ENCODE assay signal across 11 cellular contexts in the genomic region with DNA sequence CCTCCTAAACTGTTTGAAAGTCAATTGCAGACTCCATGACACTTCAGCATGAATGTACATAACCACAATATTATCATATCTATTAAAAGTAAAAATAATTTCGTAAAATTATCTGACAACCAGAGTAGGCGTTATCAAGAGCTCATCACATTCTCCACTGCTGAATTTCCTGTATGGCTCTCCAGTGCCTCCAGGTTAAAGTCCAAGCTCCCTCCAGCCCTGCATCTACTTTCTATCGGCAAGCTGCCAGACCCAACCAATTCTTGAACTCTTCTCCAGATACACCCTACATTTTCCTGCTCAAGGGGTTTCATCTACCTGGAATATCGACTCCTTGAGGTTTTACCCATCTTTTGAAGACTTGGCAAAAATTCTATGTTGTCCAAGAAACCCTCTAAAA.
DNase-seq lines count a peak whose midpoint lies in the region; ATAC-seq lines count a peak whose summit lies in the region.
"Had no signal": no experiment of that assay in that cellular context is flagged by ENCODE, and none has a peak within 500 bp of the region (broad histone marks: within the 10 kb centered on the region; RNA-seq: fewer than 3 reads in every experiment).

No MANE protein-coding gene starts in this region.

- ATAC-seq in left lobe of liver, result peak; percentile 40
- ATAC-seq in GM19324 (IDR thresholded peaks at IDR 0.05; ENCODE audit: low FRiP score, unreplicated experiment), result no peak

- DNase-seq in DMS53 (lab: John Stamatoyannopoulos, UW), result peak; percentile 4
- no peak for DNase-seq in DMS53 treated with DMSO at 0.1 percent for 48 hours (lab: John Stamatoyannopoulos, UW; ENCODE audit: unreplicated experiment)
- DNase-seq in LoVo (ENCODE audit: low spot score), result peak; percentile 40
- no peak for DNase-seq in left lobe of liver (ENCODE audit: low spot score)
- peak; percentile 67 for DNase-seq in mucosa of gallbladder (ENCODE audit: low spot score)
- no peak for DNase-seq in anterior cingulate cortex (lab: John Stamatoyannopoulos, UW)
- DNase-seq in NCI-H69 (lab: John Stamatoyannopoulos, UW), result no peak
- DNase-seq: AML-193; Caco-2; CD8-positive, alpha-beta memory T cell had no signal

Comparison
In these comparisons a context has a peak if more than half of its experiments do, and no peak if none do; other contexts are left out.
1. DNase-seq: peak in DMS53 (single experiment), LoVo (single experiment) and mucosa of gallbladder (single experiment); none in DMS53 treated with DMSO at 0.1 percent for 48 hours (single experiment), left lobe of liver (single experiment), anterior cingulate cortex (0 of 58) and NCI-H69 (single experiment).